ENCODE assay signal across 8 cellular contexts in the genomic region with DNA sequence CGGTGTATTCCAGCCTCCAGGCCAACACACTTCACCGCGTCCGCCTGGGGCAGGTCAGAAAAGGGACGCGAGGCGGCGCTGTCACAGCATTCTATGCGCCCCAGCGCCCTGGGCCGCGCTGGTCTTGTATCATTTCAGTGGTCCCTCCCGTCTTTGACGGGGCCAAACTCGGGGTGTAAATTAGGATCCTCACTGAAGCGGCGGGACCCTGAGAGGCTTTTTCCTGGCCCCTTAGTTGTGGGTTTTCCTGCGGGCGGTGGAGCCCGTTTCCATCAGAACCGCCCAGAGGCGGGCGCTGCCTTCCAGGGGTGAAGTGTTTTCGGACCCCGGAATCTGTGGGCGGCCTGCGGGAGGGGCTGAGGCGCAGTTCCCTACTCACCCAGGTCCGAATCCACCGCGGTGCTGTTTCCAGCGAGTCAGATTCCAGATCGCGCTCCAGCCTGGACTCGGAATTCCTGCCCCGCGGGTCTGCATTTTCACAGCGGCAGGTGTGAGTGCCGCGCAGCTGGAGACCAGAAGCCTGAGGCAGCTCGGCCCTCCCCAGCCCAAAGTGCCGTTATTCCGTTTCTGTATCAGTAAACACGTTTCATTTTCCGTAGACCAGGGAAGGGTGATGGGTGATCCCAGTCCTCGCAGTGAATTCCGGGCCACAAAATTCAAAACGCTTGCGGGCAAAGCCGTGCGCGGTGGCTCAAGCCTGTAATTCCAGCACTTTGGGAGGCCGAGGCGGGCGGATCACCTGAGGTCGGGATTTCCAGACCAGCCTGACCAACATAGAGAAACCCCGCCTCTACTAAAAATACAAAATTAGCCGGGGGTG. TPM values are rescaled to one million over a fixed set of nuclear protein-coding genes. Genes with fewer than 3 reads are reported as not detected.
DNase-seq lines count a peak whose midpoint lies in the region; ATAC-seq and TF ChIP-seq lines count a peak whose summit lies in the region.

No MANE protein-coding gene starts in this region.

- no peak for TF ChIP-seq EP300 in stomach (IDR thresholded peaks at IDR 0.05)

- H3K27ac Mint-ChIP-seq in neural crest cell (ENCODE audit: unreplicated experiment), result no peak overlapping the region

- peak overlapping the region; percentile 83 for H3K4me3 ChIP-seq in AG09309 (ENCODE audit: control insufficient read depth, low read depth, low read length)
- peak overlapping the region; percentile 68 for H3K4me3 ChIP-seq in fibroblast of villous mesenchyme (ENCODE audit: low read depth, low read length)
- peak overlapping the region; percentile 49 to 67 (median 56) for H3K4me3 ChIP-seq in stomach

- H3K9me3 ChIP-seq in stomach, result no peaks in the 10 kb centered on the region

- TF ChIP-seq POLR2A in stomach (IDR thresholded peaks at IDR 0.05), result no peak

- intact Hi-C loops in stomach (cut with DNase I; ENCODE audit: low total_unique reads), result no loop called here

- peak overlapping the region; percentile 58 for H3K4me3 Mint-ChIP-seq in neural crest cell

- TF ChIP-seq CTCF in AG09309 (IDR thresholded peaks at IDR 0.05; ENCODE audit: control insufficient read depth, insufficient read depth, low read depth, low read length, missing control alignments), result peak; percentile 95
- TF ChIP-seq CTCF in fibroblast of villous mesenchyme (IDR thresholded peaks at IDR 0.05; ENCODE audit: insufficient read depth, low read depth, low read length), result peak; percentile 90
- TF ChIP-seq CTCF in neural crest cell (conservative IDR thresholded peaks at IDR 0.05), result peak; percentile 85
- peak in 5 of 7 experiments; percentile 57 to 75 (median 71) for TF ChIP-seq CTCF in stomach (IDR thresholded peaks at IDR 0.05)

- DNase-seq in AG09309 (ENCODE audit: low read depth) (no peak), HuH-7.5 (ENCODE audit: low spot score) (peak; percentile 62), SHP77 (lab: John Stamatoyannopoulos, UW) (peak; percentile 58 to 64), fibroblast of villous mesenchyme (ENCODE audit: low read depth) (peak; percentile 73), neural crest cell (ENCODE audit: low read depth, low spot score) (peak; percentile 81), stomach (peak; percentile 87)
- peak; percentile 93 for DNase-seq in activated effector memory CD4-positive, alpha-beta T cell treated with anti-CD3 and anti-CD28 coated beads, Interleukin-2, amount 50 U/mL, for 16 hours

- H3K27me3 ChIP-seq in stomach, result peaks cover 0 to 18% (median 0%) of the 10 kb centered on the region in 3 donors

- 0 to 1% (median 1%) methylated on average over 37 to 58 of the region's 58 CpGs for WGBS in stomach, 5 donors

- peak overlapping the region; percentile 73 to 84 (median 79) for H3K27ac ChIP-seq in stomach

- H3K36me3 ChIP-seq in stomach, result no peaks in the 10 kb centered on the region

- ATAC-seq in GM18511 (IDR thresholded peaks at IDR 0.05; ENCODE audit: unreplicated experiment), result peak; percentile 52

- H3K9me3 Mint-ChIP-seq in neural crest cell, result no peaks in the 10 kb centered on the region

- H3K4me1 Mint-ChIP-seq in neural crest cell, result peaks cover 23% of the 10 kb centered on the region

- H3K4me1 ChIP-seq in stomach, result peaks cover 0 to 60% (median 30%) of the 10 kb centered on the region in 4 donors

- H3K36me3 Mint-ChIP-seq in neural crest cell (ENCODE audit: low read depth), result no peaks in the 10 kb centered on the region

- H3K27me3 Mint-ChIP-seq in neural crest cell (ENCODE audit: low read depth), result peaks cover 91% of the 10 kb centered on the region

RNA-seq across cellular contexts. Expression of gene MICB, which starts 3.9 kb away (rescaled TPM):
- total RNA-seq in fibroblast of villous mesenchyme (15.5 and 30.7 TPM in 2 replicates), neural crest cell (0.61 TPM in 1 of 2 replicates, not detected in the other), stomach (1 to 10 TPM in 1 of 5 donors, under 1 TPM in 2, not detected in 2; 0.29 to 1.7 (median 0.89) TPM)
- 1 to 10 TPM in 1 of 3 donors, under 1 TPM in 2; 0.76 to 1.4 (median 0.83) TPM for polyA plus RNA-seq in stomach

RNA-seq across cellular contexts. Expression of gene MCCD1, which starts 34.7 kb away (rescaled TPM):
- total RNA-seq in fibroblast of villous mesenchyme (not detected in 2 replicates), neural crest cell (not detected in 2 replicates), stomach (not detected)
- polyA plus RNA-seq in stomach, result not detected

RNA-seq across cellular contexts. Expression of gene DDX39B, which starts 47.7 kb away (rescaled TPM):
- total RNA-seq in fibroblast of villous mesenchyme, result 407 and 463 TPM in 2 replicates
- 836 and 881 TPM in 2 replicates for total RNA-seq in neural crest cell
- total RNA-seq in stomach, result 100 to 1,000 TPM; 198 to 445 (median 248) TPM
- polyA plus RNA-seq in stomach, result 100 to 1,000 TPM; 255 to 383 (median 255) TPM

RNA-seq across cellular contexts. Expression of gene ATP6V1G2, which starts 52.3 kb away (rescaled TPM):
- total RNA-seq in fibroblast of villous mesenchyme (1.3 and 3.0 TPM in 2 replicates), neural crest cell (3.3 and 5.1 TPM in 2 replicates), stomach (1 to 10 TPM in 2 of 5 donors, under 1 TPM in 1, not detected in 2; 0.87 to 4.6 (median 2.3) TPM)
- polyA plus RNA-seq in stomach, result 1 to 10 TPM in 2 of 3 donors, under 1 TPM in 1; 0.98 to 3.7 (median 1.2) TPM

RNA-seq across cellular contexts. Expression of gene NFKBIL1, which starts 53.3 kb away (rescaled TPM):
- total RNA-seq in fibroblast of villous mesenchyme (12.5 and 20.3 TPM in 2 replicates), neural crest cell (25.7 and 28.6 TPM in 2 replicates), stomach (10 to 100 TPM in 4 of 5 donors, under 1 TPM in 1; 0.45 to 51.9 (median 13.6) TPM)
- polyA plus RNA-seq in stomach, result 10 to 100 TPM; 23.9 to 45.1 (median 29.9) TPM
